ENCODE assay signal across 7 cellular contexts in the genomic region with DNA sequence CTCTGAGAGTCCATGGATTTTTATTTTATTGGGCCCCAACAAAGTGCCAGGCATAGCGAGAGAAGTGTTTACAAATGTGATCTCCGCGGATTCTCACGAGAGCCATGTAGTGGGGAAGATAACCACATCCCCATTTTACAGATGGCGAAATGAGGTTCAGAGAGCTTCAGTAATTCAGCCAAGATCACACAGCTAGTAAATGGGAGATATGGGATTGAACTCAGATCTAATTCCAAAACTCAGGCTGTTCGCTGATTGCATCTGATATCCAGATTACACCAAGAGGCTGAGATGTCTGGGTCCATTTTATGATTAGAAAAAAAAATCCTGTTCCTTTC. TPM values are rescaled to one million over a fixed set of nuclear protein-coding genes. Genes with fewer than 3 reads are reported as not detected.
DNase-seq lines count a peak whose midpoint lies in the region; ATAC-seq and TF ChIP-seq lines count a peak whose summit lies in the region.

No MANE protein-coding gene starts in this region.

- H2BK5ac ChIP-seq in H9 (ENCODE audit: insufficient read length, low read length), result no peak overlapping the region

- no peak overlapping the region for H4K91ac ChIP-seq in H9 (ENCODE audit: insufficient read length, low read depth, low read length)

- no peak overlapping the region for H2BK20ac ChIP-seq in H9 (ENCODE audit: low read depth, low read length, poor library complexity, severe bottlenecking)

- H2AFZ ChIP-seq in H9 (ENCODE audit: low read length), result peak overlapping the region; percentile 24

- peaks cover 42% of the 10 kb centered on the region for H3K27me3 Mint-ChIP-seq in H9 (ENCODE audit: low read depth)

- H2BK15ac ChIP-seq in H9 (ENCODE audit: low read depth, low read length), result no peak overlapping the region

- no peak overlapping the region for H2BK120ac ChIP-seq in H9 (ENCODE audit: low read depth, low read length, poor library complexity, severe bottlenecking)

- DNase-seq in H9, result no peak
- DNase-seq in SJSA1 (ENCODE audit: low read depth in 1 of 2, low spot score in 2 of 2), result no peak
- no peak for DNase-seq in fibroblast of pulmonary artery (ENCODE audit: low read depth)
- no peak for DNase-seq in gastrocnemius medialis
- DNase-seq in head of caudate nucleus, result no peak
- no peak for DNase-seq in NCI-H774 (lab: John Stamatoyannopoulos, UW)

- TF ChIP-seq POLR2A in gastrocnemius medialis (IDR thresholded peaks at IDR 0.05), result no peak

- peak overlapping the region; percentile 44 for H3K4me2 ChIP-seq in H9 (ENCODE audit: insufficient read depth, insufficient read length, low read length)

- ATAC-seq in gastrocnemius medialis (no peak), HG03135 (IDR thresholded peaks at IDR 0.05; ENCODE audit: unreplicated experiment) (no peak)

- peaks cover 18% of the 10 kb centered on the region for H3K23me2 ChIP-seq in H9 (ENCODE audit: insufficient read length, low read depth, low read length, poor library complexity, severe bottlenecking)

- no peak overlapping the region for H3K14ac ChIP-seq in H9 (ENCODE audit: insufficient read depth, low read length)

- no peak overlapping the region for H4K5ac ChIP-seq in H9 (ENCODE audit: insufficient read length, low read depth, low read length)

- no peak overlapping the region for H3K4ac ChIP-seq in H9 (ENCODE audit: low read depth, low read length)

- peak overlapping the region; percentile 86 to 90 for H3K4me3 Mint-ChIP-seq in H9

- H3K18ac ChIP-seq in H9 (ENCODE audit: insufficient read length, low read depth, low read length), result no peak overlapping the region

- H3K9ac ChIP-seq in H9 (ENCODE audit: extremely low read depth, insufficient read length, low read length), result no peak overlapping the region

- no peaks in the 10 kb centered on the region for H3K4me1 ChIP-seq in H9 (ENCODE audit: insufficient read depth, low read length)
- H3K4me1 ChIP-seq in SJSA1 (replicated peaks), result peaks cover 31% of the 10 kb centered on the region
- peaks cover 7 to 9% of the 10 kb centered on the region in 2 donors for H3K4me1 ChIP-seq in gastrocnemius medialis

- H2AK5ac ChIP-seq in H9 (ENCODE audit: insufficient read length, low read length), result no peak overlapping the region

- H3K27me3 ChIP-seq in H9 (ENCODE audit: insufficient read depth, low read length) (no peaks in the 10 kb centered on the region; the same call in 1 of the 2 replicates), SJSA1 (replicated peaks) (no peaks in the 10 kb centered on the region), gastrocnemius medialis (no peaks in the 10 kb centered on the region)

- no peaks in the 10 kb centered on the region for H3K79me1 ChIP-seq in H9 (ENCODE audit: insufficient read depth, low read depth, low read length, poor library complexity, severe bottlenecking)

- in situ Hi-C loops in gastrocnemius medialis (cut with MboI; ENCODE audit: low sequenced_read_pairs in 4 of 4), result no loop called here

- no peaks in the 10 kb centered on the region for H3K9me3 ChIP-seq in H9 (ENCODE audit: control insufficient read depth, low read depth, low read length)
- H3K9me3 ChIP-seq in SJSA1 (replicated peaks), result no peaks in the 10 kb centered on the region
- no peaks in the 10 kb centered on the region for H3K9me3 ChIP-seq in gastrocnemius medialis

- WGBS in H9 (ENCODE audit: extremely low coverage, insufficient read length, low lambda C conversion rate), result no CpG with 5 or more reads among the region's 6 CpGs

- H3K4me3 ChIP-seq in SJSA1 (peak overlapping the region; percentile 69), fibroblast of pulmonary artery (replicated peaks; ENCODE audit: low read depth, low read length) (peak overlapping the region; percentile 88), gastrocnemius medialis (peak overlapping the region; percentile 72 to 88 (median 82))

- H3K27ac ChIP-seq in H9 (ENCODE audit: insufficient read length, low read depth, low read length) (no peak overlapping the region), SJSA1 (peak overlapping the region; percentile 47), gastrocnemius medialis (peak overlapping the region; percentile 76 to 87 (median 84))

- no peak overlapping the region for H3K56ac ChIP-seq in H9 (ENCODE audit: insufficient read length, low read depth, low read length)

- H3K23ac ChIP-seq in H9 (ENCODE audit: insufficient read length, low read depth, low read length), result no peak overlapping the region

- H3K36me3 ChIP-seq in SJSA1 (no peaks in the 10 kb centered on the region), gastrocnemius medialis (no peaks in the 10 kb centered on the region)

- H4K20me1 ChIP-seq in H9 (ENCODE audit: control insufficient read depth, insufficient read depth, insufficient read length), result no peaks in the 10 kb centered on the region

- no peaks in the 10 kb centered on the region; a peak in 1 of 7 replicates for H3K36me3 Mint-ChIP-seq in H9 (ENCODE audit: insufficient read depth in 1 of 3, low read depth in 3 of 3)

- intact Hi-C loops in gastrocnemius medialis (cut with DNase I; ENCODE audit: low total_unique reads), result loop anchor here (5.0 kb wide), 1 partner anchor 110 kb away; a partner anchor contains a TSS
- intact Hi-C loops in head of caudate nucleus (cut with DNase I), result no loop called here

- H3T11ph ChIP-seq in H9 (ENCODE audit: low read length), result no peak overlapping the region

- H3K9me3 Mint-ChIP-seq in H9, result 0 out of 5 replicates have a peak, but pooled peaks cover 0 to 2% of the 10 kb centered on the region in 2 experiments

- H2BK12ac ChIP-seq in H9 (ENCODE audit: insufficient read length, low read depth, low read length), result no peak overlapping the region

- no peak for TF ChIP-seq CTCF in H9 (conservative IDR thresholded peaks at IDR 0.05)
- TF ChIP-seq CTCF in fibroblast of pulmonary artery (IDR thresholded peaks at IDR 0.05; ENCODE audit: low read length, missing control alignments), result no peak
- no peak for TF ChIP-seq CTCF in gastrocnemius medialis (IDR thresholded peaks at IDR 0.05 in 4 of 5, conservative IDR thresholded peaks at IDR 0.05 in 1 of 5)

- H3K4me1 Mint-ChIP-seq in H9, result peaks cover 23 to 24% of the 10 kb centered on the region in 2 experiments

- no peak overlapping the region for H3K27ac Mint-ChIP-seq in H9

- H4K8ac ChIP-seq in H9 (replicated peaks; ENCODE audit: insufficient read length, low read depth, low read length), result no peak overlapping the region

- no peaks in the 10 kb centered on the region for H3K79me2 ChIP-seq in H9 (ENCODE audit: insufficient read depth, low read length)

RNA-seq across cellular contexts. Expression of a gene that starts 1.3 kb away (rescaled TPM):
- total RNA-seq in H9 (2021) (3.0 and 3.1 TPM in 2 replicates), gastrocnemius medialis (1 to 10 TPM; 2.7 to 5.9 (median 4.9) TPM)
- 20.6 and 25.6 TPM in 2 replicates for total RNA-seq in SJSA1 (2014; rRNA removed; shearing (Covaris generic))

RNA-seq across cellular contexts. Expression of a gene that starts 39.3 kb away (rescaled TPM):
- 2.3 and 2.4 TPM in 2 replicates for total RNA-seq in H9 (2021)
- total RNA-seq in SJSA1 (2014; rRNA removed; shearing (Covaris generic)), result 1,885 and 2,012 TPM in 2 replicates
- total RNA-seq in gastrocnemius medialis, result 100 to 1,000 TPM in 1 of 4 donors, 10 to 100 TPM in 3; 23.4 to 119 (median 74.2) TPM

Comparison
In these comparisons a context has a peak if more than half of its experiments do, and no peak if none do; other contexts are left out.
1. RNA of a gene that starts 39.3 kb away (total RNA-seq): 1,885 to 2,012 TPM in SJSA1; 23.4 to 119 TPM in gastrocnemius medialis and 2.3 to 2.4 TPM in H9; every median in the first group is over 10 times any median in the second.
2. Peak in every context shown above with its lines, with median percentiles within 50 percentile points of each other: H3K4me3 ChIP-seq.